13 cellular contexts compared by ENCODE assay signal in genomic region chr14:99280852-99281251, GRCh38.
"Had no signal": no experiment of that assay in that cellular context is flagged by ENCODE, and none has a peak within 500 bp of the region (broad histone marks: within the 10 kb centered on the region; RNA-seq: fewer than 3 reads in every experiment).

No MANE protein-coding gene starts in this region.

- ATAC-seq: activated naive CD4-positive, alpha-beta T cell treated with anti-CD3 and anti-CD28 coated beads, Interleukin-2, amount 50 U/mL, for 72 hours; left lobe of liver; WTC11 had no signal

- H3K4me3 Mint-ChIP-seq: dendritic cell treated with granulocyte-macrophage colony-stimulating factor and Interleukin-4, amounts not matched to agents 40 ng/mL and 50 ng/mL, for 4 days; type B pancreatic cell; WTC11 had no signal

- H3K36me3 ChIP-seq: neutrophil had no signal

- H3K9me3 Mint-ChIP-seq: activated naive CD4-positive, alpha-beta T cell treated with anti-CD3 and anti-CD28 coated beads, Interleukin-2, amount 50 U/mL, for 72 hours; dendritic cell treated with granulocyte-macrophage colony-stimulating factor and Interleukin-4, amounts not matched to agents 40 ng/mL and 50 ng/mL, for 4 days; type B pancreatic cell; WTC11 had no signal

- H3K36me3 Mint-ChIP-seq: activated naive CD4-positive, alpha-beta T cell treated with anti-CD3 and anti-CD28 coated beads, Interleukin-2, amount 50 U/mL, for 72 hours; type B pancreatic cell; WTC11 had no signal

- DNase-seq: activated CD4-positive, alpha-beta T cell treated with anti-CD3 and anti-CD28 coated beads for 48 hours; activated T-cell treated with anti-CD3 and anti-CD28 coated beads for 4 hours; aorta; posterior cingulate gyrus; retina; stimulated activated CD4-positive, alpha-beta T cell treated with anti-CD3 and anti-CD28 coated beads, Interleukin-2, amount 100 ng/mL, for 48 hours; stimulated activated naive CD4-positive, alpha-beta T cell treated with Interleukin-2 at 50 U/mL for 16 hours had no signal

- H3K27ac Mint-ChIP-seq: activated naive CD4-positive, alpha-beta T cell treated with anti-CD3 and anti-CD28 coated beads, Interleukin-2, amount 50 U/mL, for 72 hours; dendritic cell treated with granulocyte-macrophage colony-stimulating factor and Interleukin-4, amounts not matched to agents 40 ng/mL and 50 ng/mL, for 4 days; type B pancreatic cell; WTC11 had no signal

- H3K27ac ChIP-seq: neutrophil had no signal

- H3K9me3 ChIP-seq: neutrophil had no signal
